In genomic region chr6:52304917-52305316, GRCh38 we compare ENCODE assay signal across 9 cellular contexts. TPM values are rescaled to one million over a fixed set of nuclear protein-coding genes. Genes with fewer than 3 reads are reported as not detected.
A peak's percentile ranks its signal among the peaks of the same experiment; 100 is the strongest.
DNase-seq lines count a peak whose midpoint lies in the region; ATAC-seq, FAIRE-seq and TF ChIP-seq lines count a peak whose summit lies in the region.
"Had no signal": no experiment of that assay in that cellular context is flagged by ENCODE, and none has a peak within 500 bp of the region (broad histone marks: within the 10 kb centered on the region; RNA-seq: fewer than 3 reads in every experiment).

No MANE protein-coding gene starts in this region.

- peak; percentile 57 for DNase-seq in GM13976 (ENCODE audit: low spot score)
- DNase-seq in NOMO-1 treated with dmso at 0.1 percent for 144 hours (lab: John Stamatoyannopoulos, UW; ENCODE audit: unreplicated experiment): peak; percentile 21
- DNase-seq in small intestine: peak; percentile 54
- no peak for DNase-seq in NCI-H2029 treated with DMSO at 0.1 percent for 48 hours (lab: John Stamatoyannopoulos, UW)
- DNase-seq in NCI-H1694 (lab: John Stamatoyannopoulos, UW): no peak
- DNase-seq in ureter (ENCODE audit: low spot score): no peak

- H3K4me1 ChIP-seq in gastroesophageal sphincter: peaks cover 4 to 22% (median 16%) of the 10 kb centered on the region in 3 donors
- H3K4me1 ChIP-seq in small intestine (ENCODE audit: control insufficient read depth in 2 of 2, insufficient read depth in 1 of 2, low read depth in 1 of 2, low read length in 1 of 2): peaks cover 2 to 4% of the 10 kb centered on the region in 2 donors

- H3K4me3 ChIP-seq in gastroesophageal sphincter (no peak overlapping the region), small intestine (ENCODE audit: low read depth in 1 of 2, low read length in 2 of 2) (no peak overlapping the region)

- TF ChIP-seq POLR2A in gastroesophageal sphincter (IDR thresholded peaks at IDR 0.05): no peak

- ATAC-seq in GM21825 (IDR thresholded peaks at IDR 0.05; ENCODE audit: unreplicated experiment): peak; percentile 50
- peak; percentile 57 for ATAC-seq in gastroesophageal sphincter

- no peak for TF ChIP-seq CTCF in GM13976 (IDR thresholded peaks at IDR 0.05; ENCODE audit: borderline replicate concordance, control extremely low read depth, extremely low read depth, insufficient read depth, missing control alignments)
- TF ChIP-seq CTCF in gastroesophageal sphincter (IDR thresholded peaks at IDR 0.05): no peak

- in situ Hi-C loops in GM13976 (cut with MboI; ENCODE audit: low sequenced_read_pairs, unreplicated experiment): no loop called here

- FAIRE-seq in small intestine (lab: Jason Lieb, UNC): no peak
- FAIRE-seq: islet of Langerhans had no signal

- H3K27me3 ChIP-seq in gastroesophageal sphincter: no peaks in the 10 kb centered on the region
- H3K27me3 ChIP-seq in small intestine (ENCODE audit: control insufficient read depth in 2 of 2, insufficient read depth in 2 of 2, low read length in 2 of 2): no peaks in the 10 kb centered on the region

- no peak for TF ChIP-seq EP300 in gastroesophageal sphincter (IDR thresholded peaks at IDR 0.05)

- H3K36me3 ChIP-seq in gastroesophageal sphincter (no peaks in the 10 kb centered on the region), small intestine (ENCODE audit: control insufficient read depth in 2 of 2, insufficient read depth in 2 of 2, low read length in 2 of 2) (no peaks in the 10 kb centered on the region)

- 23 to 28% methylated on average over 2 of the region's 2 CpGs for WGBS in gastroesophageal sphincter (ENCODE audit: low coverage in 1 of 2), 2 donors
- WGBS in small intestine, 3 donors: 39 to 69% (median 52%) methylated on average over 2 of the region's 2 CpGs

- no peaks in the 10 kb centered on the region for H3K9me3 ChIP-seq in gastroesophageal sphincter
- H3K9me3 ChIP-seq in small intestine (ENCODE audit: control insufficient read depth, low read depth): no peaks in the 10 kb centered on the region

- peak overlapping the region; percentile 45 to 74 (median 58) for H3K27ac ChIP-seq in gastroesophageal sphincter
- peak overlapping the region in 1 of 2 donors; percentile 72 for H3K27ac ChIP-seq in small intestine (ENCODE audit: low read depth in 1 of 2, low read length in 1 of 2)

RNA-seq across cellular contexts. Expression of gene MCM3, which starts 20.4 kb away (rescaled TPM):
- total RNA-seq in gastroesophageal sphincter (10 to 100 TPM; 36.1 to 53.3 (median 45.4) TPM), ureter (59.4 TPM)
- 10 to 100 TPM in 2 of 3 donors, 1 to 10 TPM in 1; 9.4 to 46.8 (median 11.1) TPM for polyA plus RNA-seq in small intestine

RNA-seq across cellular contexts. Expression of gene PAQR8, which starts 57.0 kb away (rescaled TPM):
- total RNA-seq in gastroesophageal sphincter (10 to 100 TPM in 3 of 4 donors, 1 to 10 TPM in 1; 8.6 to 21.1 (median 14.2) TPM), ureter (20.5 TPM)
- 10 to 100 TPM; 14.1 to 28.6 (median 28.6) TPM for polyA plus RNA-seq in small intestine

Comparison
In these comparisons a context has a peak if more than half of its experiments do, and no peak if none do; other contexts are left out.
1. DNase-seq: peak in GM13976 (single experiment), NOMO-1 treated with dmso at 0.1 percent for 144 hours (single experiment) and small intestine (single experiment); none in NCI-H2029 treated with DMSO at 0.1 percent for 48 hours (single experiment), NCI-H1694 (single experiment) and ureter (single experiment).